Comparison of ENCODE assay signal across 30 cellular contexts in genomic region chr1:240021709-240022108, GRCh38.
"Had no signal": no experiment of that assay in that cellular context is flagged by ENCODE, and none has a peak within 500 bp of the region (broad histone marks: within the 10 kb centered on the region; RNA-seq: fewer than 3 reads in every experiment).

No MANE protein-coding gene starts in this region.

- H3K27ac Mint-ChIP-seq: activated CD4-positive, alpha-beta memory T cell treated with anti-CD3 and anti-CD28 coated beads, Interleukin-2, amount 10 ng/mL, durations not matched to agents 7 days and 5 days; activated CD4-positive, alpha-beta T cell treated with anti-CD3 and anti-CD28 coated beads, Interleukin-2, amount 10 ng/mL, durations not matched to agents 7 days and 5 days; activated naive CD4-positive, alpha-beta T cell treated with anti-CD3 and anti-CD28 coated beads, Interleukin-2, amount 10 ng/mL, durations not matched to agents 7 days and 5 days; activated naive CD4-positive, alpha-beta T cell treated with anti-CD3 and anti-CD28 coated beads, Interleukin-2, amount 50 U/mL, for 72 hours; activated naive CD8-positive, alpha-beta T cell treated with anti-CD3 and anti-CD28 coated beads, Interleukin-2, amount 10 ng/mL, durations not matched to agents 7 days and 5 days; activated T-cell treated with anti-CD3 and anti-CD28 coated beads, Interleukin-2, amount 50 U/mL, for 24 hours; activated T-cell treated with anti-CD3 and anti-CD28 coated beads, Interleukin-2, amount 50 U/mL, for 72 hours; brain; dendritic cell treated with granulocyte-macrophage colony-stimulating factor and Interleukin-4, amounts not matched to agents 40 ng/mL and 50 ng/mL, for 4 days; endodermal cell; WTC11 had no signal

- H3K4me3 ChIP-seq: ascending aorta, coronary artery, dorsolateral prefrontal cortex, heart left ventricle, hepatocyte had no signal

- H3K27me3 Mint-ChIP-seq: activated CD4-positive, alpha-beta memory T cell treated with anti-CD3 and anti-CD28 coated beads, Interleukin-2, amount 10 ng/mL, durations not matched to agents 7 days and 5 days; activated CD4-positive, alpha-beta T cell treated with anti-CD3 and anti-CD28 coated beads, Interleukin-2, amount 10 ng/mL, durations not matched to agents 7 days and 5 days; activated naive CD4-positive, alpha-beta T cell treated with anti-CD3 and anti-CD28 coated beads, Interleukin-2, amount 10 ng/mL, durations not matched to agents 7 days and 5 days; central memory CD8-positive, alpha-beta T cell had no signal

- ATAC-seq: activated naive CD4-positive, alpha-beta T cell treated with anti-CD3 and anti-CD28 coated beads, Interleukin-2, amount 50 U/mL, for 72 hours; activated T-cell treated with anti-CD3 and anti-CD28 coated beads, Interleukin-2, amount 50 U/mL, for 72 hours; esophagus mucosa; heart left ventricle; WTC11 had no signal

- H3K36me3 Mint-ChIP-seq: activated naive CD4-positive, alpha-beta T cell treated with anti-CD3 and anti-CD28 coated beads, Interleukin-2, amount 10 ng/mL, durations not matched to agents 7 days and 5 days; activated naive CD8-positive, alpha-beta T cell treated with anti-CD3 and anti-CD28 coated beads, Interleukin-2, amount 10 ng/mL, durations not matched to agents 7 days and 5 days; brain had no signal

- H3K4me1 ChIP-seq: ascending aorta, heart left ventricle had no signal

- H3K4me2 ChIP-seq: hepatocyte had no signal

- H3K27ac ChIP-seq: ascending aorta, coronary artery, dorsolateral prefrontal cortex, heart left ventricle, hepatocyte had no signal

- H3K27me3 ChIP-seq: ascending aorta, dorsolateral prefrontal cortex, hepatocyte had no signal

- H3K4me3 Mint-ChIP-seq: activated CD4-positive, alpha-beta memory T cell treated with anti-CD3 and anti-CD28 coated beads, Interleukin-2, amount 10 ng/mL, durations not matched to agents 7 days and 5 days; activated CD4-positive, alpha-beta T cell treated with anti-CD3 and anti-CD28 coated beads, Interleukin-2, amount 10 ng/mL, durations not matched to agents 7 days and 5 days; activated naive CD4-positive, alpha-beta T cell treated with anti-CD3 and anti-CD28 coated beads, Interleukin-2, amount 10 ng/mL, durations not matched to agents 7 days and 5 days; activated naive CD8-positive, alpha-beta T cell treated with anti-CD3 and anti-CD28 coated beads, Interleukin-2, amount 10 ng/mL, durations not matched to agents 7 days and 5 days; activated T-cell treated with anti-CD3 and anti-CD28 coated beads, Interleukin-2, amount 50 U/mL, for 24 hours; activated T-cell treated with anti-CD3 and anti-CD28 coated beads, Interleukin-2, amount 50 U/mL, for 72 hours; brain; central memory CD8-positive, alpha-beta T cell; dendritic cell treated with granulocyte-macrophage colony-stimulating factor and Interleukin-4, amounts not matched to agents 40 ng/mL and 50 ng/mL, for 4 days; endodermal cell; WTC11 had no signal

- H3K79me2 ChIP-seq: hepatocyte had no signal

- H3K36me3 ChIP-seq: ascending aorta, heart left ventricle had no signal

- FAIRE-seq: bronchial epithelial cell, frontal cortex had no signal

- H2AFZ ChIP-seq: hepatocyte had no signal

- H3K4me1 Mint-ChIP-seq: activated CD4-positive, alpha-beta memory T cell treated with anti-CD3 and anti-CD28 coated beads, Interleukin-2, amount 10 ng/mL, durations not matched to agents 7 days and 5 days; activated CD4-positive, alpha-beta T cell treated with anti-CD3 and anti-CD28 coated beads, Interleukin-2, amount 10 ng/mL, durations not matched to agents 7 days and 5 days; activated naive CD4-positive, alpha-beta T cell treated with anti-CD3 and anti-CD28 coated beads, Interleukin-2, amount 10 ng/mL, durations not matched to agents 7 days and 5 days; activated naive CD8-positive, alpha-beta T cell treated with anti-CD3 and anti-CD28 coated beads, Interleukin-2, amount 10 ng/mL, durations not matched to agents 7 days and 5 days; central memory CD8-positive, alpha-beta T cell; endodermal cell; WTC11 had no signal

- DNase-seq: activated CD4-positive, alpha-beta memory T cell treated with anti-CD3 and anti-CD28 coated beads, Interleukin-2, amount 10 ng/mL, durations not matched to agents 7 days and 5 days; activated CD4-positive, alpha-beta T cell treated with anti-CD3 and anti-CD28 coated beads for 1 hour; activated CD4-positive, alpha-beta T cell treated with anti-CD3 and anti-CD28 coated beads for 4 hours; activated CD4-positive, alpha-beta T cell treated with anti-CD3 and anti-CD28 coated beads, Interleukin-2, amount 10 ng/mL, durations not matched to agents 7 days and 5 days; activated CD4-positive, alpha-beta T cell treated with anti-CD3 and anti-CD28 coated beads, Interleukin-2, amount 50 U/mL, for 4 hours; activated CD8-positive, alpha-beta memory T cell treated with anti-CD3 and anti-CD28 coated beads, Interleukin-2, amount 50 U/mL, for 48 hours; activated gamma-delta T cell; activated naive CD4-positive, alpha-beta T cell; activated naive CD4-positive, alpha-beta T cell treated with anti-CD3 and anti-CD28 coated beads, Interleukin-2, amount 10 ng/mL, durations not matched to agents 7 days and 5 days; activated naive CD8-positive, alpha-beta T cell treated with anti-CD3 and anti-CD28 coated beads, Interleukin-2, amount 10 ng/mL, durations not matched to agents 7 days and 5 days; activated T-cell treated with anti-CD3 and anti-CD28 coated beads for 4 hours; activated T-cell treated with anti-CD3 and anti-CD28 coated beads, Interleukin-2, amount 50 U/mL, for 24 hours; activated T-cell treated with anti-CD3 and anti-CD28 coated beads, Interleukin-2, amount 50 U/mL, for 72 hours; dorsolateral prefrontal cortex; effector memory CD4-positive, alpha-beta T cell; endodermal cell; foreskin fibroblast; heart left ventricle; T-helper 2 cell had no signal

- H3K9me3 Mint-ChIP-seq: activated CD4-positive, alpha-beta memory T cell treated with anti-CD3 and anti-CD28 coated beads, Interleukin-2, amount 10 ng/mL, durations not matched to agents 7 days and 5 days; central memory CD8-positive, alpha-beta T cell had no signal
